In the genomic region with DNA sequence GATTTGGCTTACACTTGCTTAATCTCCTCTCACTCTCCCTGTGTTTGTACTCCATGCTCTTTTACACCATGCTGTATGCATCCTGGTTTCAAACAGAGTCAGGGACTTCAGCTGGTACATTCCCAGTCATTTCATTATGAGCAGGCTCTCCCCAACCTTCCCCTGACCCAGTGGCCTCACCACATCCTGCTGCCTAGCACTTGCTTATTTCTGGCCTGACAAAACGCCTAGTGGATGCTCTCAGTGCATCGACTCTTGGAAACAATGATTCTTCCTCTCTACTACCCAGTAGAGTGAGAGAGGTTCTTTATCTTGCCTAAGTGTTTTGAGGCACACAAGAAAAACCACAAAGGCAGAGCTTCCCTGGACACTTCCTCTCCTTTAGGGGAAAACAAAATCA, we compare ENCODE assay signal across 8 cellular contexts.
A peak's percentile ranks its signal among the peaks of the same experiment; 100 is the strongest.
DNase-seq lines count a peak whose midpoint lies in the region; ATAC-seq and TF ChIP-seq lines count a peak whose summit lies in the region.

No MANE protein-coding gene starts in this region.

- H3K23ac ChIP-seq in neuronal stem cell (ENCODE audit: low read depth, low read length, poor library complexity): no peak overlapping the region

- H3K9ac ChIP-seq in neuronal stem cell (ENCODE audit: low read depth, low read length, poor library complexity): no peak overlapping the region

- H4K91ac ChIP-seq in neuronal stem cell (ENCODE audit: low read depth, low read length, poor library complexity): no peak overlapping the region

- no peaks in the 10 kb centered on the region for H3K36me3 ChIP-seq in neuronal stem cell (replicated peaks in 1 of 2; ENCODE audit: control insufficient read depth in 2 of 2, insufficient read depth in 2 of 2, low read length in 2 of 2)

- peaks cover 0 to under 1% (median 0%) of the 10 kb centered on the region in 3 experiments for H3K27me3 ChIP-seq in neuronal stem cell (ENCODE audit: control insufficient read depth in 3 of 3, insufficient read depth in 3 of 3, low read depth in 1 of 3, low read length in 3 of 3)

- WGBS in neuronal stem cell (ENCODE audit: extremely low coverage in 2 of 2, insufficient read length in 2 of 2, insufficient replicate concordance in 1 of 2), 2 donors: no CpG with 5 or more reads among the region's 2 CpGs

- ATAC-seq in GM21390 (IDR thresholded peaks at IDR 0.05; ENCODE audit: unreplicated experiment): peak; percentile 49

- no peak overlapping the region for H4K8ac ChIP-seq in neuronal stem cell (ENCODE audit: low read depth, low read length)

- in situ Hi-C loops in GM13977 (cut with MboI; ENCODE audit: low pct_unique_long_range_greater_than_20kb, low sequenced_read_pairs, unreplicated experiment): loop anchor here (10.0 kb wide), 1 partner anchor 423 kb away; no protein-coding TSS in a partner anchor

- H3K14ac ChIP-seq in neuronal stem cell (ENCODE audit: low read length): no peak overlapping the region

- H3K4ac ChIP-seq in neuronal stem cell (ENCODE audit: low read length): no peak overlapping the region

- no peak overlapping the region for H3K4me3 ChIP-seq in neuronal stem cell (ENCODE audit: low read length in 2 of 2)

- no peak overlapping the region for H2BK5ac ChIP-seq in neuronal stem cell (ENCODE audit: low read length)

- no peak overlapping the region for H2BK12ac ChIP-seq in neuronal stem cell (ENCODE audit: low read length)

- no peak overlapping the region for H3K4me2 ChIP-seq in neuronal stem cell (ENCODE audit: insufficient read depth, low read length, poor library complexity, severe bottlenecking)

- no peak overlapping the region for H2BK15ac ChIP-seq in neuronal stem cell (ENCODE audit: low read length)

- H3K9me3 ChIP-seq in neuronal stem cell (replicated peaks in 1 of 2; ENCODE audit: control insufficient read depth in 2 of 2, insufficient read depth in 1 of 2, low read depth in 1 of 2, low read length in 2 of 2): no peaks in the 10 kb centered on the region

- H2AK5ac ChIP-seq in neuronal stem cell (ENCODE audit: low read depth, low read length): no peak overlapping the region

- no peak overlapping the region for H3K18ac ChIP-seq in neuronal stem cell (ENCODE audit: low read length)

- H3K4me1 ChIP-seq in neuronal stem cell (ENCODE audit: control insufficient read depth in 2 of 2, insufficient read depth in 1 of 2, low read depth in 1 of 2, low read length in 2 of 2): peaks cover 3 to 10% of the 10 kb centered on the region in 2 donors

- H3K27ac ChIP-seq in neuronal stem cell (replicated peaks; ENCODE audit: low read length): no peak overlapping the region

- peak overlapping the region; percentile 18 for H2AFZ ChIP-seq in neuronal stem cell (ENCODE audit: low read length)

- H2BK120ac ChIP-seq in neuronal stem cell (ENCODE audit: low read depth, low read length): no peak overlapping the region

- TF ChIP-seq CTCF in GM10266 (IDR thresholded peaks at IDR 0.05; ENCODE audit: control insufficient read depth, insufficient read depth, low read depth, missing control alignments) (no peak), GM13977 (IDR thresholded peaks at IDR 0.05; ENCODE audit: extremely low read depth, insufficient read depth, missing control alignments) (no peak)

- DNase-seq in GM10266 (ENCODE audit: extremely low spot score): peak; percentile 14
- DNase-seq in HT-29 (ENCODE audit: low spot score): peak; percentile 21
- peak; percentile 73 for DNase-seq in amniotic epithelial cell (ENCODE audit: low read depth)
- DNase-seq in neuronal stem cell (ENCODE audit: low spot score): no peak
- DNase-seq in GM13977 (ENCODE audit: low spot score): no peak
- DNase-seq in NCI-H1105 treated with DMSO at 0.1 percent for 48 hours (lab: John Stamatoyannopoulos, UW): no peak
- DNase-seq in HUDEP-2 (lab: John Stamatoyannopoulos, UW; ENCODE audit: unreplicated experiment in 76 of 76): no peak

- H3K79me1 ChIP-seq in neuronal stem cell (ENCODE audit: low read depth, low read length): no peaks in the 10 kb centered on the region

Comparison
In these comparisons a context has a peak if more than half of its experiments do, and no peak if none do; other contexts are left out.
1. DNase-seq: peak in GM10266 (single experiment), HT-29 (single experiment) and amniotic epithelial cell (single experiment); none in neuronal stem cell (single experiment), GM13977 (single experiment), NCI-H1105 treated with DMSO at 0.1 percent for 48 hours (single experiment) and HUDEP-2 (0 of 76).